In the genomic region with DNA sequence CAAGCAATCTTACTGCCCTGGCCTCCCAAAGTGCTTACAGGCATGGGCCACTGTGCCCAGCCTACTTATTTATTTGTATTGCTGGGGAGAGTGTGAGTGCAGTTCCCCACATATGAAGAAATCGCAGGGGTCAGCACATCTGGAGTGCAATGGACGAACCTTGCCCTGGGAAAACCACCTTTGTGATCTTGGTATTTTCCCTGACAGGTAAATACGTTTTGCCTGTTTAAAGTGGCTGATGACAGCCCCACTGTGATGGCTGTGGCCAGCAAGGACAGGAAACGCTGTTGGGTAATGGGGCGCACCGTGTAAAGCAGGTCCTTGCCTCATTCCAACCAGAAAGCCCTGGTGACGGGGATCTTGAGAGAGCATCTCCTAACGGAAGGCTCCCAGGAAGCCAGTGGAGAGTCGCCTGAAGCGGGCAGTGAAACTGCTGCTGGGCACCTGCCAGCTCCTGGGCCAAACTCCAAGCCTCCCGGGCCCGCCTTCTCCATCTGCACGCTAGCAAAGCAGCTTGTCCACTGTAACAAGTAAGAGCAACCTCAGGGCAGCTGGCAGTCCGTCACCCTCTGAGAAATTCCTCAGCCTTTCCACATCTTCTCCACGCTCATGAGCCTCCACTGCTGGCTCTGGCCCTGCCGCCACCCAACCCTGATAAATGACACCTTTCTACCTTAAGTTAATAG, we compare ENCODE assay signal across 10 cellular contexts. TPM values are rescaled to one million over a fixed set of nuclear protein-coding genes. Genes with fewer than 3 reads are reported as not detected.
DNase-seq lines count a peak whose midpoint lies in the region; ATAC-seq, FAIRE-seq and TF ChIP-seq lines count a peak whose summit lies in the region.
"Had no signal": no experiment of that assay in that cellular context is flagged by ENCODE, and none has a peak within 500 bp of the region (broad histone marks: within the 10 kb centered on the region; RNA-seq: fewer than 3 reads in every experiment).

No MANE protein-coding gene starts in this region.

- peaks cover 0 to 16% of the 10 kb centered on the region in 2 donors for H3K36me3 ChIP-seq in body of pancreas (replicated peaks in 1 of 2; ENCODE audit: insufficient read depth in 1 of 2, low read depth in 2 of 2)
- H3K36me3 ChIP-seq in stomach, result peaks cover 40 to 85% (median 73%) of the 10 kb centered on the region in 4 donors
- peaks cover 58% of the 10 kb centered on the region for H3K36me3 ChIP-seq in HAP-1 (replicated peaks)

- TF ChIP-seq CTCF in HL-60 (IDR thresholded peaks at IDR 0.05; ENCODE audit: insufficient read depth, low read length) (no peak), body of pancreas (IDR thresholded peaks at IDR 0.05) (no peak), stomach (IDR thresholded peaks at IDR 0.05) (no peak)

- 24 to 37% methylated on average over 5 to 16 of the region's 16 CpGs for WGBS in body of pancreas, 2 donors
- 32 to 63% (median 42%) methylated on average over 14 to 16 of the region's 16 CpGs for WGBS in stomach, 5 donors

- TF ChIP-seq POLR2A in body of pancreas (IDR thresholded peaks at IDR 0.05) (no peak), stomach (IDR thresholded peaks at IDR 0.05) (no peak)

- H3K27me3 ChIP-seq in HL-60 (ENCODE audit: insufficient read depth, poor library complexity, severe bottlenecking) (no peaks in the 10 kb centered on the region), body of pancreas (no peaks in the 10 kb centered on the region), stomach (no peaks in the 10 kb centered on the region), HAP-1 (ENCODE audit: low read depth) (no peaks in the 10 kb centered on the region)

- in situ Hi-C loops in HAP-1 (cut with MboI; ENCODE audit: low sequenced_read_pairs), result no loop called here

- no peak for TF ChIP-seq EP300 in stomach (IDR thresholded peaks at IDR 0.05)

- H3K27ac ChIP-seq in HL-60 (replicated peaks) (peak overlapping the region; percentile 70), body of pancreas (no peak overlapping the region), stomach (peak overlapping the region in 2 of 5 donors; percentile 4 to 61)

- peak; percentile 55 for FAIRE-seq in islet of Langerhans (lab: Jason Lieb, UNC)

- ATAC-seq in body of pancreas, result peak; percentile 78
- no peak for ATAC-seq in esophagus mucosa
- ATAC-seq in HG02973 (IDR thresholded peaks at IDR 0.05; ENCODE audit: unreplicated experiment), result no peak
- ATAC-seq in HG02884 (IDR thresholded peaks at IDR 0.05; ENCODE audit: unreplicated experiment), result no peak

- H3K4me3 ChIP-seq in HL-60 (replicated peaks; ENCODE audit: insufficient read depth, low read length), result no peak overlapping the region
- H3K4me3 ChIP-seq in body of pancreas, result no peak overlapping the region
- H3K4me3 ChIP-seq in stomach, result no peak overlapping the region
- no peak overlapping the region for H3K4me3 ChIP-seq in HAP-1

- DNase-seq in HL-60 (ENCODE audit: low read depth in 1 of 2, low spot score in 1 of 2), result peak in 1 of 2 experiments; percentile 55
- DNase-seq in body of pancreas, result peak; percentile 74 to 88 (median 80)
- DNase-seq in stomach, result peak; percentile 85
- no peak for DNase-seq in HAP-1 (ENCODE audit: low spot score in 2 of 2)
- DNase-seq: activated CD4-positive, alpha-beta T cell treated with anti-CD3 and anti-CD28 coated beads, Interleukin-2, amount 50 U/mL, for 4 hours; stimulated activated CD4-positive, alpha-beta T cell treated with anti-CD3 and anti-CD28 coated beads, Interleukin-12 subunit alpha, Interleukin-12 subunit beta, amount 100 ng/mL, for 4 hours had no signal

- intact Hi-C loops in body of pancreas (cut with DNase I), result no loop called here
- intact Hi-C loops in stomach (cut with DNase I; ENCODE audit: low total_unique reads), result no loop called here

- no peaks in the 10 kb centered on the region for H3K9me3 ChIP-seq in body of pancreas
- no peaks in the 10 kb centered on the region for H3K9me3 ChIP-seq in stomach
- no peaks in the 10 kb centered on the region for H3K9me3 ChIP-seq in HAP-1

- peaks cover 11% of the 10 kb centered on the region for H3K4me1 ChIP-seq in body of pancreas
- H3K4me1 ChIP-seq in stomach, result peaks cover 9 to 17% (median 12%) of the 10 kb centered on the region in 4 donors
- H3K4me1 ChIP-seq in HAP-1, result no peaks in the 10 kb centered on the region

RNA-seq across cellular contexts. Expression of a gene that starts 17.5 kb away (rescaled TPM):
- total RNA-seq in body of pancreas (10 to 100 TPM; 16.3 to 30.7 TPM), stomach (10 to 100 TPM in 4 of 5 donors, 1 to 10 TPM in 1; 1.8 to 38.8 (median 20.0) TPM), esophagus mucosa (19.3 TPM)
- 10 to 100 TPM; 10.5 to 18.0 (median 11.3) TPM for polyA plus RNA-seq in stomach

RNA-seq across cellular contexts. Expression of a gene that starts 17.7 kb away (rescaled TPM):
- total RNA-seq in body of pancreas, result 100 to 1,000 TPM; 259 to 291 TPM
- 100 to 1,000 TPM in 4 of 5 donors, 10 to 100 TPM in 1; 57.2 to 703 (median 434) TPM for total RNA-seq in stomach
- 1,000 to 10,000 TPM; 1,255 to 1,368 (median 1,353) TPM for polyA plus RNA-seq in stomach
- total RNA-seq in esophagus mucosa, result 511 TPM

RNA-seq across cellular contexts. Expression of a gene that starts 30.9 kb away (rescaled TPM):
- total RNA-seq in body of pancreas (1 to 10 TPM; 1.0 to 5.9 TPM), stomach (10 to 100 TPM in 1 of 5 donors, 1 to 10 TPM in 2, not detected in 2; 1.1 to 24.9 (median 2.9) TPM), esophagus mucosa (10.9 TPM)
- polyA plus RNA-seq in stomach, result 10 to 100 TPM in 1 of 3 donors, 1 to 10 TPM in 1, not detected in 1; 4.6 to 12.4 TPM

Comparison
In these comparisons a context has a peak if more than half of its experiments do, and no peak if none do; other contexts are left out.
1. DNase-seq: peak in body of pancreas (4 of 4) and stomach (single experiment); none in HAP-1 (0 of 2).